ENCODE assay signal across 16 cellular contexts in the genomic region with DNA sequence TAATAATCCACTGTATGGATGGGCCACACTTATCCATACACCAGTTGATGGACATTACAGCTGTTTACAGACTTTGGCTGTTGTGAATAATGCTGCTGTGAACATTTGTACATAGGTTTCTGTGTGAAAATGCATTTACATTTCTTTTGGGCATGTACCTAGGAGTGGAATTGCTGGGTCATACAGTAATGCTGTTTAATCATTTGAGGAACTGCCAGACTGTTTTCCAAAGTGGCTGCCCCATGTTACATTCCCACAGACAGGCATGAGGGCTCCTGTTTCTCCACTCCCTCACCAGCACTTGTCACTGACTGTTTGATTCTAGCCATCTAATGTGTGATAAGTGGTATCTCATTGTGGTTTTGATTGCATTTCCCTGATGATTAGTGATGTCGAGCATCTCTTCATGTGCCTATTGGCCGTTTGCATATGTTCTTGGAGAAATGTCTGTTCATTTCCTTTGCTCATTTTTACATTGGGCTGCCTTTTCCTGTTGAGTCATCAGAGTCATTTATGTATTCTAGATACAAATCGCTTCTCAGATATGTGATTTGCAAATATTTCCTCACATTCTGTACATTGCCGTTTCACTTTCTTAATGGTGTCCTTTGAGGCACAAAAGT. TPM values are rescaled to one million over a fixed set of nuclear protein-coding genes. Genes with fewer than 3 reads are reported as not detected.
DNase-seq lines count a peak whose midpoint lies in the region; TF ChIP-seq lines count a peak whose summit lies in the region.
"Had no signal": no experiment of that assay in that cellular context is flagged by ENCODE, and none has a peak within 500 bp of the region (broad histone marks: within the 10 kb centered on the region; RNA-seq: fewer than 3 reads in every experiment).

No MANE protein-coding gene starts in this region.

- peaks cover 12% of the 10 kb centered on the region for H3K4me1 Mint-ChIP-seq in activated T-cell treated with anti-CD3 and anti-CD28 coated beads, Interleukin-2, amount 50 U/mL, for 24 hours (ENCODE audit: low read depth)

- in situ Hi-C loops in KBM-7 (cut with MboI; ENCODE audit: low pct_unique_long_range_greater_than_20kb, low sequenced_read_pairs): no loop called here

- H3K9me3 Mint-ChIP-seq in activated T-cell treated with anti-CD3 and anti-CD28 coated beads, Interleukin-2, amount 50 U/mL, for 24 hours: peaks cover 5% of the 10 kb centered on the region

- H3K4me3 ChIP-seq in cardiac fibroblast (replicated peaks in 1 of 2; ENCODE audit: low read depth in 2 of 2, low read length in 2 of 2): no peak overlapping the region
- H3K4me3 ChIP-seq: left ventricle myocardium inferior, prostate gland, suprapubic skin had no signal

- peak overlapping the region; percentile 74 for H3K27ac Mint-ChIP-seq in activated T-cell treated with anti-CD3 and anti-CD28 coated beads, Interleukin-2, amount 50 U/mL, for 24 hours
- H3K27ac Mint-ChIP-seq: activated T-helper 2 cell treated with anti-CD3 and anti-CD28 coated beads, Interferon-gamma antibody, Interleukin-2, Interleukin-4, amounts not matched to agents 10 μg/mL and 5 μg/mL and 100 μg/mL, durations not matched to agents 14 hours and 24 hours and 36 hours; naive thymus-derived CD8-positive, alpha-beta T cell had no signal

- DNase-seq in activated T-cell treated with anti-CD3 and anti-CD28 coated beads, Interleukin-2, amount 50 U/mL, for 24 hours: no peak
- DNase-seq in activated T-cell treated with anti-CD3 and anti-CD28 coated beads for 4 hours: no peak
- peak; percentile 38 for DNase-seq in LHCN-M2 (ENCODE audit: low read depth)
- DNase-seq in cardiac fibroblast (ENCODE audit: low read depth in 2 of 2): peak; percentile 34 to 70
- peak; percentile 74 for DNase-seq in pulmonary artery endothelial cell (ENCODE audit: low read depth, low spot score)
- DNase-seq in GDM1 (lab: John Stamatoyannopoulos, UW): no peak
- no peak for DNase-seq in KBM-7
- no peak for DNase-seq in AG08396 (ENCODE audit: low spot score)
- DNase-seq: DMS153; left ventricle myocardium inferior; naive thymus-derived CD8-positive, alpha-beta T cell; NCI-H2171; Right ventricle myocardium superior had no signal

- H3K4me3 Mint-ChIP-seq in activated T-cell treated with anti-CD3 and anti-CD28 coated beads, Interleukin-2, amount 50 U/mL, for 24 hours: no peak overlapping the region
- H3K4me3 Mint-ChIP-seq: naive thymus-derived CD8-positive, alpha-beta T cell had no signal

- H3K36me3 Mint-ChIP-seq in activated T-cell treated with anti-CD3 and anti-CD28 coated beads, Interleukin-2, amount 50 U/mL, for 24 hours (ENCODE audit: low read depth): no peaks in the 10 kb centered on the region

- no peak for TF ChIP-seq CTCF in cardiac fibroblast (IDR thresholded peaks at IDR 0.05; ENCODE audit: low read depth, low read length)

- H3K27me3 Mint-ChIP-seq in activated T-cell treated with anti-CD3 and anti-CD28 coated beads, Interleukin-2, amount 50 U/mL, for 24 hours: peaks cover 3% of the 10 kb centered on the region

RNA-seq across cellular contexts. Expression of a gene that starts 12.8 kb away (rescaled TPM):
- total RNA-seq in LHCN-M2 (2014; rRNA removed) (7.4 and 9.1 TPM in 2 replicates), pulmonary artery endothelial cell (19.1 and 37.3 TPM in 2 replicates)
- 17.1 TPM for polyA plus RNA-seq in LHCN-M2 (2012)

Comparison
In these comparisons a context has a peak if more than half of its experiments do, and no peak if none do; other contexts are left out.
1. DNase-seq: peak in LHCN-M2 (single experiment), cardiac fibroblast (2 of 2) and pulmonary artery endothelial cell (single experiment); none in activated T-cell treated with anti-CD3 and anti-CD28 coated beads, Interleukin-2, amount 50 U/mL, for 24 hours (single experiment), activated T-cell treated with anti-CD3 and anti-CD28 coated beads for 4 hours (single experiment), GDM1 (single experiment), KBM-7 (single experiment) and AG08396 (single experiment).